In the genomic region with DNA sequence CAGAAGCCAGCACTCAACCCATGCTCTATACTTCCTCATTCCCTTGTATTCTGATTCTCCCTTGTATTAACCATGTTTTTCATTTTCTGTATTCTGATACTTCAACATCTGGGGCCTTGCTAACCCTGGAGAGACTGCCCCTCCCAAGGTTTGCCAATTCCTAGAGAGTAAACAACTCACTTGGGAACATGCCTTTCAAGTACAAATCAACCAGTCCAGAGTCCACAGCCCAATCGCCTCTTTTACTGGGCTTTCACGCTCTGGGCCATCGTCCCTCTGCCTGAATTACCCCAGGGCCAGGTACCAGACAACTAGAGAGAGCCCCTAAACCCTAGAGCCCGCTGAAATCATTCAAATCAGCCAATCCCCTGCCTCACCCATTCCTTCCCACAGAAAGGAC, we compare ENCODE assay signal across 1 cellular context.
TF ChIP-seq lines count a peak whose summit lies in the region.

No MANE protein-coding gene starts in this region.

TF ChIP-seq in HepG2, 621 proteins besides CTCF, POLR2A, EP300 and RAD21 (continued from another document and continues in another):
- TF ChIP-seq HOXD1 (CRISPR knock-in tag; IDR thresholded peaks at IDR 0.05) (no peak), ZNF784 (CRISPR knock-in tag; IDR thresholded peaks at IDR 0.05; ENCODE audit: borderline replicate concordance) (no peak), FOXP1 (IDR thresholded peaks at IDR 0.05) (no peak), FOXP1 (CRISPR knock-in tag; IDR thresholded peaks at IDR 0.05) (peak; percentile 68), ZNF552 (CRISPR knock-in tag; IDR thresholded peaks at IDR 0.05; ENCODE audit: borderline replicate concordance) (no peak), TBP (CRISPR knock-in tag; IDR thresholded peaks at IDR 0.05) (no peak), KDM3A (CRISPR knock-in tag; IDR thresholded peaks at IDR 0.05; ENCODE audit: low read depth) (no peak), TERF1 (CRISPR knock-in tag; IDR thresholded peaks at IDR 0.05) (no peak), SIX4 (CRISPR knock-in tag; IDR thresholded peaks at IDR 0.05) (0 out of 2 replicates have a peak, but pooled peaks have one; percentile 44), TEAD2 (CRISPR knock-in tag; IDR thresholded peaks at IDR 0.05) (no peak), ZNF616 (CRISPR knock-in tag; IDR thresholded peaks at IDR 0.05; ENCODE audit: low read depth) (no peak), ZNF672 (CRISPR knock-in tag; IDR thresholded peaks at IDR 0.05) (no peak), ZFP1 (CRISPR knock-in tag; IDR thresholded peaks at IDR 0.05) (no peak), SKI (IDR thresholded peaks at IDR 0.05; ENCODE audit: partially characterized antibody) (peak; percentile 30), NRL (CRISPR knock-in tag; IDR thresholded peaks at IDR 0.05; ENCODE audit: borderline replicate concordance) (no peak), REST (IDR thresholded peaks at IDR 0.05; ENCODE audit: borderline replicate concordance in 1 of 2, low read depth in 1 of 2, low read length in 2 of 2) (0 out of 4 replicates have a peak, but pooled peaks of 1 of the 2 experiments have one; percentile 39), ZBED4 (CRISPR knock-in tag; IDR thresholded peaks at IDR 0.05; ENCODE audit: borderline replicate concordance) (peak; percentile 94; the same call in 1 of the 2 replicates), REPIN1 (CRISPR knock-in tag; IDR thresholded peaks at IDR 0.05; ENCODE audit: borderline replicate concordance, low read depth) (no peak; the same call in 1 of the 2 replicates), TARDBP (CRISPR knock-in tag; IDR thresholded peaks at IDR 0.05) (no peak), GABPB1 (CRISPR knock-in tag; IDR thresholded peaks at IDR 0.05) (no peak), ZKSCAN1 (IDR thresholded peaks at IDR 0.05; ENCODE audit: low read length) (no peak), ZBTB42 (CRISPR knock-in tag; IDR thresholded peaks at IDR 0.05) (0 out of 2 replicates have a peak, but pooled peaks have one; percentile 65), MXD4 (CRISPR knock-in tag; IDR thresholded peaks at IDR 0.05) (no peak), PCBP1 (IDR thresholded peaks at IDR 0.05; ENCODE audit: borderline replicate concordance, low read depth, low read length) (no peak), NONO (IDR thresholded peaks at IDR 0.05) (no peak), NONO (CRISPR knock-in tag; conservative IDR thresholded peaks at IDR 0.05) (no peak), NPAS2 (CRISPR knock-in tag; IDR thresholded peaks at IDR 0.05; ENCODE audit: borderline replicate concordance) (no peak), ZFP36 (IDR thresholded peaks at IDR 0.05; ENCODE audit: borderline replicate concordance, low read depth, low read length, partially characterized antibody) (no peak), IRF1 (CRISPR knock-in tag; IDR thresholded peaks at IDR 0.05; ENCODE audit: low read depth) (no peak), DNMT3B (CRISPR knock-in tag; conservative IDR thresholded peaks at IDR 0.05) (no peak), ZBTB43 (CRISPR knock-in tag; conservative IDR thresholded peaks at IDR 0.05) (no peak)
- TF ChIP-seq, protein P1, sequence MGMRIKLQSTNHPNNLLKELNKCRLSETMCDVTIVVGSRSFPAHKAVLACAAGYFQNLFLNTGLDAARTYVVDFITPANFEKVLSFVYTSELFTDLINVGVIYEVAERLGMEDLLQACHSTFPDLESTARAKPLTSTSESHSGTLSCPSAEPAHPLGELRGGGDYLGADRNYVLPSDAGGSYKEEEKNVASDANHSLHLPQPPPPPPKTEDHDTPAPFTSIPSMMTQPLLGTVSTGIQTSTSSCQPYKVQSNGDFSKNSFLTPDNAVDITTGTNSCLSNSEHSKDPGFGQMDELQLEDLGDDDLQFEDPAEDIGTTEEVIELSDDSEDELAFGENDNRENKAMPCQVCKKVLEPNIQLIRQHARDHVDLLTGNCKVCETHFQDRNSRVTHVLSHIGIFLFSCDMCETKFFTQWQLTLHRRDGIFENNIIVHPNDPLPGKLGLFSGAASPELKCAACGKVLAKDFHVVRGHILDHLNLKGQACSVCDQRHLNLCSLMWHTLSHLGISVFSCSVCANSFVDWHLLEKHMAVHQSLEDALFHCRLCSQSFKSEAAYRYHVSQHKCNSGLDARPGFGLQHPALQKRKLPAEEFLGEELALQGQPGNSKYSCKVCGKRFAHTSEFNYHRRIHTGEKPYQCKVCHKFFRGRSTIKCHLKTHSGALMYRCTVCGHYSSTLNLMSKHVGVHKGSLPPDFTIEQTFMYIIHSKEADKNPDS (CRISPR knock-in tag; IDR thresholded peaks at IDR 0.05) = no peak
- TF ChIP-seq, protein P2, sequence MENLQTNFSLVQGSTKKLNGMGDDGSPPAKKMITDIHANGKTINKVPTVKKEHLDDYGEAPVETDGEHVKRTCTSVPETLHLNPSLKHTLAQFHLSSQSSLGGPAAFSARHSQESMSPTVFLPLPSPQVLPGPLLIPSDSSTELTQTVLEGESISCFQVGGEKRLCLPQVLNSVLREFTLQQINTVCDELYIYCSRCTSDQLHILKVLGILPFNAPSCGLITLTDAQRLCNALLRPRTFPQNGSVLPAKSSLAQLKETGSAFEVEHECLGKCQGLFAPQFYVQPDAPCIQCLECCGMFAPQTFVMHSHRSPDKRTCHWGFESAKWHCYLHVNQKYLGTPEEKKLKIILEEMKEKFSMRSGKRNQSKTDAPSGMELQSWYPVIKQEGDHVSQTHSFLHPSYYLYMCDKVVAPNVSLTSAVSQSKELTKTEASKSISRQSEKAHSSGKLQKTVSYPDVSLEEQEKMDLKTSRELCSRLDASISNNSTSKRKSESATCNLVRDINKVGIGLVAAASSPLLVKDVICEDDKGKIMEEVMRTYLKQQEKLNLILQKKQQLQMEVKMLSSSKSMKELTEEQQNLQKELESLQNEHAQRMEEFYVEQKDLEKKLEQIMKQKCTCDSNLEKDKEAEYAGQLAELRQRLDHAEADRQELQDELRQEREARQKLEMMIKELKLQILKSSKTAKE (CRISPR knock-in tag; IDR thresholded peaks at IDR 0.05; ENCODE audit: borderline replicate concordance) = peak; percentile 27; the same call in 1 of the 2 replicates
- TF ChIP-seq, protein P3, sequence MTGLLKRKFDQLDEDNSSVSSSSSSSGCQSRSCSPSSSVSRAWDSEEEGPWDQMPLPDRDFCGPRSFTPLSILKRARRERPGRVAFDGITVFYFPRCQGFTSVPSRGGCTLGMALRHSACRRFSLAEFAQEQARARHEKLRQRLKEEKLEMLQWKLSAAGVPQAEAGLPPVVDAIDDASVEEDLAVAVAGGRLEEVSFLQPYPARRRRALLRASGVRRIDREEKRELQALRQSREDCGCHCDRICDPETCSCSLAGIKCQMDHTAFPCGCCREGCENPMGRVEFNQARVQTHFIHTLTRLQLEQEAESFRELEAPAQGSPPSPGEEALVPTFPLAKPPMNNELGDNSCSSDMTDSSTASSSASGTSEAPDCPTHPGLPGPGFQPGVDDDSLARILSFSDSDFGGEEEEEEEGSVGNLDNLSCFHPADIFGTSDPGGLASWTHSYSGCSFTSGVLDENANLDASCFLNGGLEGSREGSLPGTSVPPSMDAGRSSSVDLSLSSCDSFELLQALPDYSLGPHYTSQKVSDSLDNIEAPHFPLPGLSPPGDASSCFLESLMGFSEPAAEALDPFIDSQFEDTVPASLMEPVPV (CRISPR knock-in tag; IDR thresholded peaks at IDR 0.05) = no peak
- TF ChIP-seq, protein P4, sequence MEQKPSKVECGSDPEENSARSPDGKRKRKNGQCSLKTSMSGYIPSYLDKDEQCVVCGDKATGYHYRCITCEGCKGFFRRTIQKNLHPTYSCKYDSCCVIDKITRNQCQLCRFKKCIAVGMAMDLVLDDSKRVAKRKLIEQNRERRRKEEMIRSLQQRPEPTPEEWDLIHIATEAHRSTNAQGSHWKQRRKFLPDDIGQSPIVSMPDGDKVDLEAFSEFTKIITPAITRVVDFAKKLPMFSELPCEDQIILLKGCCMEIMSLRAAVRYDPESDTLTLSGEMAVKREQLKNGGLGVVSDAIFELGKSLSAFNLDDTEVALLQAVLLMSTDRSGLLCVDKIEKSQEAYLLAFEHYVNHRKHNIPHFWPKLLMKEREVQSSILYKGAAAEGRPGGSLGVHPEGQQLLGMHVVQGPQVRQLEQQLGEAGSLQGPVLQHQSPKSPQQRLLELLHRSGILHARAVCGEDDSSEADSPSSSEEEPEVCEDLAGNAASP (CRISPR knock-in tag; IDR thresholded peaks at IDR 0.05; ENCODE audit: borderline replicate concordance) = peak; percentile 49; the same call in 1 of the 2 replicates
- TF ChIP-seq, protein P5, sequence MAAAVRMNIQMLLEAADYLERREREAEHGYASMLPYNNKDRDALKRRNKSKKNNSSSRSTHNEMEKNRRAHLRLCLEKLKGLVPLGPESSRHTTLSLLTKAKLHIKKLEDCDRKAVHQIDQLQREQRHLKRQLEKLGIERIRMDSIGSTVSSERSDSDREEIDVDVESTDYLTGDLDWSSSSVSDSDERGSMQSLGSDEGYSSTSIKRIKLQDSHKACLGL (CRISPR knock-in tag; IDR thresholded peaks at IDR 0.05) = no peak
- TF ChIP-seq, protein P6, sequence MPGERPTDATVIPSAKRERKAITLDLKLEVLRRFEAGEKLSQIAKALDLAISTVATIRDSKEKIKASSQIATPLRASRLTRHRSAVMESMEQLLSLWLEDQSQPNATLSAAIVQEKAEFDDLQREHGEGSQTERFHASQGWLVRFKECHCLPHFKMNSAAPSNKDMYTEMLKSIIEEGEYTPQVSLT (CRISPR knock-in tag; IDR thresholded peaks at IDR 0.05; ENCODE audit: borderline replicate concordance, low read depth) = no peak
